17 cellular contexts compared by ENCODE assay signal in genomic region chr2:179251865-179252264, GRCh38. TPM values are rescaled to one million over a fixed set of nuclear protein-coding genes. Genes with fewer than 3 reads are reported as not detected.
DNase-seq lines count a peak whose midpoint lies in the region; ATAC-seq and FAIRE-seq lines count a peak whose summit lies in the region.
"Had no signal": no experiment of that assay in that cellular context is flagged by ENCODE, and none has a peak within 500 bp of the region (broad histone marks: within the 10 kb centered on the region; RNA-seq: fewer than 3 reads in every experiment).

No MANE protein-coding gene starts in this region.

- ATAC-seq in GM18511 (IDR thresholded peaks at IDR 0.05; ENCODE audit: unreplicated experiment) (peak; percentile 13), HG03460 (IDR thresholded peaks at IDR 0.05; ENCODE audit: unreplicated experiment) (no peak)
- ATAC-seq: heart right ventricle, sciatic nerve, WTC11 had no signal

- H3K27ac ChIP-seq in caudate nucleus (ENCODE audit: low read depth, low read length), result no peak overlapping the region
- H3K27ac ChIP-seq: brain microvascular endothelial cell, heart right ventricle, thoracic aorta had no signal

- intact Hi-C loops in posterior vena cava (cut with DNase I), result no loop called here

- FAIRE-seq in RCC 7860 (lab: Jason Lieb, UNC), result peak; percentile 85

- DNase-seq in AG08395 (ENCODE audit: low spot score) (peak; percentile 15), RCC 7860 (ENCODE audit: low spot score) (peak; percentile 42), iris pigment epithelial cell (ENCODE audit: low read depth) (peak; percentile 24), caudate nucleus (lab: John Stamatoyannopoulos, UW) (no peak), posterior vena cava (ENCODE audit: low spot score) (no peak), RKO (ENCODE audit: low spot score) (no peak)
- DNase-seq: AML-193, brain microvascular endothelial cell, heart right ventricle, KG1, NCI-H1417 treated with DMSO at 0.1 percent for 48 hours, Right ventricle myocardium superior had no signal

RNA-seq across cellular contexts. Expression of gene SESTD1, which starts 12.8 kb away (rescaled TPM):
- 100 to 1,000 TPM; 142 to 163 TPM for total RNA-seq in posterior vena cava

Comparison
In these comparisons a context has a peak if more than half of its experiments do, and no peak if none do; other contexts are left out.
1. DNase-seq: peak in AG08395 (single experiment), RCC 7860 (single experiment) and iris pigment epithelial cell (single experiment); none in caudate nucleus (0 of 61), posterior vena cava (single experiment) and RKO (single experiment).